2 cellular contexts compared by ENCODE assay signal in genomic region chr9:126588491-126589168, GRCh38.
TF ChIP-seq lines count a peak whose summit lies in the region.

No MANE protein-coding gene starts in this region.

TF ChIP-seq in H1, 55 proteins besides CTCF, POLR2A, EP300 and RAD21:
- TF ChIP-seq JUN (IDR thresholded peaks at IDR 0.05; ENCODE audit: low read depth, low read length) (no peak), RBBP5 (IDR thresholded peaks at IDR 0.05; ENCODE audit: borderline replicate concordance, low read depth, low read length) (no peak), ATF3 (IDR thresholded peaks at IDR 0.05; ENCODE audit: insufficient read depth, low read depth, low read length) (no peak), SP2 (IDR thresholded peaks at IDR 0.05; ENCODE audit: low read length) (no peak), USF2 (IDR thresholded peaks at IDR 0.05; ENCODE audit: low read length) (no peak), TEAD4 (IDR thresholded peaks at IDR 0.05; ENCODE audit: low read depth, low read length) (no peak), POU5F1 (IDR thresholded peaks at IDR 0.05; ENCODE audit: low read depth, low read length) (no peak), FOSL1 (IDR thresholded peaks at IDR 0.05; ENCODE audit: insufficient read depth, low read depth, low read length) (no peak), SP4 (IDR thresholded peaks at IDR 0.05; ENCODE audit: low read length) (no peak), BCL11A (IDR thresholded peaks at IDR 0.05; ENCODE audit: low read depth in 2 of 2, low read length in 2 of 2) (no peak), NANOG (IDR thresholded peaks at IDR 0.05; ENCODE audit: insufficient read depth, low read depth, low read length, poor library complexity, severe bottlenecking) (no peak), BRCA1 (IDR thresholded peaks at IDR 0.05; ENCODE audit: low read depth, low read length) (no peak)
TF ChIP-seq in H1: peak in this region for 0.

TF ChIP-seq in SK-N-SH treated with all-trans-retinoic acid at 6 μM for 48 hours, 23 proteins besides CTCF, POLR2A, EP300 and RAD21:
- no peak for TF ChIP-seq TSHZ2 (CRISPR knock-in tag; IDR thresholded peaks at IDR 0.05)
- TF ChIP-seq ESRRG (CRISPR knock-in tag; IDR thresholded peaks at IDR 0.05): no peak
- no peak for TF ChIP-seq ZNF565 (CRISPR knock-in tag; conservative IDR thresholded peaks at IDR 0.05; ENCODE audit: low read depth)
- TF ChIP-seq GLIS3 (CRISPR knock-in tag; IDR thresholded peaks at IDR 0.05): no peak
- TF ChIP-seq ZNF8 (CRISPR knock-in tag; IDR thresholded peaks at IDR 0.05): no peak
- no peak for TF ChIP-seq POU6F1 (CRISPR knock-in tag; IDR thresholded peaks at IDR 0.05; ENCODE audit: borderline replicate concordance, low read depth)
- TF ChIP-seq TCF4 (CRISPR knock-in tag; IDR thresholded peaks at IDR 0.05; ENCODE audit: borderline replicate concordance): no peak
- TF ChIP-seq SNAI2 (CRISPR knock-in tag; IDR thresholded peaks at IDR 0.05): no peak
- TF ChIP-seq OSR1 (CRISPR knock-in tag; IDR thresholded peaks at IDR 0.05): no peak
TF ChIP-seq in SK-N-SH treated with all-trans-retinoic acid at 6 μM for 48 hours: peak in this region for 0.
